In the genomic region with DNA sequence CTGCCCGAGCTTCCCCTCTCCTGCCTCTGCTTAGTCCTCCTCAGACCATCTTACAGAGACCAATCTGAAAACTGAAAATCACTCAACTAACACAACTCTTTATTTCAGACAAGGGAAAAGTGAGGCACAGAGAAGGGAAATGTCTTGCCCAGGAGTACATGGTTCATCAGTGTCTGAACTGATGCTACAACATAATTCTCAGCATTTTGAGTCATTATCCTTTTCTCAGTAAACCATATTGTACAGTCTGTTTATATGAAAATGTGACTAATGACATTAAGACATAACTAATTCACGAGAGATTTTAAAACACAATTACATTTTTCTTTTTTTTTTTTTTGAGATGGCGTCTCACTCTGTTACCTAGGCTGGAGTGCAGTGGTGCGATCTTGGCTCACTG, we compare ENCODE assay signal across 1 cellular context.
TF ChIP-seq lines count a peak whose summit lies in the region.

No MANE protein-coding gene starts in this region.

TF ChIP-seq in WTC11, 78 proteins besides CTCF, POLR2A, EP300 and RAD21:
- TF ChIP-seq ELF4 (CRISPR knock-in tag; IDR thresholded peaks at IDR 0.05; ENCODE audit: low read depth) = no peak
- TF ChIP-seq, protein P1, sequence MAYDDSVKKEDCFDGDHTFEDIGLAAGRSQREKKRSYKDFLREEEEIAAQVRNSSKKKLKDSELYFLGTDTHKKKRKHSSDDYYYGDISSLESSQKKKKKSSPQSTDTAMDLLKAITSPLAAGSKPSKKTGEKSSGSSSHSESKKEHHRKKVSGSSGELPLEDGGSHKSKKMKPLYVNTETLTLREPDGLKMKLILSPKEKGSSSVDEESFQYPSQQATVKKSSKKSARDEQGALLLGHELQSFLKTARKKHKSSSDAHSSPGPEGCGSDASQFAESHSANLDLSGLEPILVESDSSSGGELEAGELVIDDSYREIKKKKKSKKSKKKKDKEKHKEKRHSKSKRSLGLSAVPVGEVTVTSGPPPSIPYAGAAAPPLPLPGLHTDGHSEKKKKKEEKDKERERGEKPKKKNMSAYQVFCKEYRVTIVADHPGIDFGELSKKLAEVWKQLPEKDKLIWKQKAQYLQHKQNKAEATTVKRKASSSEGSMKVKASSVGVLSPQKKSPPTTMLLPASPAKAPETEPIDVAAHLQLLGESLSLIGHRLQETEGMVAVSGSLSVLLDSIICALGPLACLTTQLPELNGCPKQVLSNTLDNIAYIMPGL (CRISPR knock-in tag; IDR thresholded peaks at IDR 0.05) = no peak
- no peak for TF ChIP-seq CREM (CRISPR knock-in tag; IDR thresholded peaks at IDR 0.05)
- no peak for TF ChIP-seq ZNF121 (CRISPR knock-in tag; IDR thresholded peaks at IDR 0.05)
- TF ChIP-seq, protein P2, sequence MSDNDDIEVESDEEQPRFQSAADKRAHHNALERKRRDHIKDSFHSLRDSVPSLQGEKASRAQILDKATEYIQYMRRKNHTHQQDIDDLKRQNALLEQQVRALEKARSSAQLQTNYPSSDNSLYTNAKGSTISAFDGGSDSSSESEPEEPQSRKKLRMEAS (CRISPR knock-in tag; IDR thresholded peaks at IDR 0.05) = no peak
- no peak for TF ChIP-seq SMAD3 (CRISPR knock-in tag; IDR thresholded peaks at IDR 0.05; ENCODE audit: borderline replicate concordance)
- TF ChIP-seq KAT7 (CRISPR knock-in tag; IDR thresholded peaks at IDR 0.05; ENCODE audit: borderline replicate concordance) = no peak
- no peak for TF ChIP-seq ZNF138 (CRISPR knock-in tag; conservative IDR thresholded peaks at IDR 0.05)
- TF ChIP-seq, protein P3, sequence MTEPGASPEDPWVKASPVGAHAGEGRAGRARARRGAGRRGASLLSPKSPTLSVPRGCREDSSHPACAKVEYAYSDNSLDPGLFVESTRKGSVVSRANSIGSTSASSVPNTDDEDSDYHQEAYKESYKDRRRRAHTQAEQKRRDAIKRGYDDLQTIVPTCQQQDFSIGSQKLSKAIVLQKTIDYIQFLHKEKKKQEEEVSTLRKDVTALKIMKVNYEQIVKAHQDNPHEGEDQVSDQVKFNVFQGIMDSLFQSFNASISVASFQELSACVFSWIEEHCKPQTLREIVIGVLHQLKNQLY (CRISPR knock-in tag; IDR thresholded peaks at IDR 0.05) = no peak
- TF ChIP-seq, protein P4, sequence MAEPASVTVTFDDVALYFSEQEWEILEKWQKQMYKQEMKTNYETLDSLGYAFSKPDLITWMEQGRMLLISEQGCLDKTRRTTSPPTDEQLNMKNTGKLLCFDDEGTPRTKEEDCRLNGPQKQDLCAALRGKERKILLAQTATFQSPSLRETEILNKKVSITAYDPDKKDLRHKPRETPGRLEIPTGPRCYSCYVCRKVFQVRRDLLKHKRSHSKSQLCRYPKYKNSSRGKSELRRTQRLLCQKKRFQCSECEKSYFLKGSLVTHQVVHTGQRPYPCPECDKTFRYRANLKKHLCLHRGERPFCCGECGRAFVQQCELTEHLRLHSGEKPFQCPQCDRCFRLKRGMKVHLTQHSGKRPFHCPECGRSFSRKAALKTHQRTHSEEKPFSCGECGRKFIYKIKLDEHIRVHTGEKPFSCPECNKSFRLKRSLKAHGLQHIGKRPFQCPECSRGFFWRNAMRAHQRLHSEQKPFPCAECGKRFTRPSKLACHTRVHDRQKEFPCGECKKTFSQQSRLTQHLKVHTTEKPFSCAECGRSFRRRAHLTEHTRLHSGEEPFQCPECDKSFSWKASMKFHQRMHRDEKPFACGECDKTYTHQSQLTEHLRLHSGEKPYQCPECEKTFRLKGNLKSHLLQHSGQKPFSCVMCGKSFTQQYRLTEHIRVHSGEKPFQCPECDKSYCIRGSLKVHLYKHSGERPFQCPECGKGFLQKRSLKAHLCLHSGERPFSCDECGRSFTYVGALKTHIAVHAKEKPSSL (CRISPR knock-in tag; conservative IDR thresholded peaks at IDR 0.05) = no peak
- TF ChIP-seq, protein P5, sequence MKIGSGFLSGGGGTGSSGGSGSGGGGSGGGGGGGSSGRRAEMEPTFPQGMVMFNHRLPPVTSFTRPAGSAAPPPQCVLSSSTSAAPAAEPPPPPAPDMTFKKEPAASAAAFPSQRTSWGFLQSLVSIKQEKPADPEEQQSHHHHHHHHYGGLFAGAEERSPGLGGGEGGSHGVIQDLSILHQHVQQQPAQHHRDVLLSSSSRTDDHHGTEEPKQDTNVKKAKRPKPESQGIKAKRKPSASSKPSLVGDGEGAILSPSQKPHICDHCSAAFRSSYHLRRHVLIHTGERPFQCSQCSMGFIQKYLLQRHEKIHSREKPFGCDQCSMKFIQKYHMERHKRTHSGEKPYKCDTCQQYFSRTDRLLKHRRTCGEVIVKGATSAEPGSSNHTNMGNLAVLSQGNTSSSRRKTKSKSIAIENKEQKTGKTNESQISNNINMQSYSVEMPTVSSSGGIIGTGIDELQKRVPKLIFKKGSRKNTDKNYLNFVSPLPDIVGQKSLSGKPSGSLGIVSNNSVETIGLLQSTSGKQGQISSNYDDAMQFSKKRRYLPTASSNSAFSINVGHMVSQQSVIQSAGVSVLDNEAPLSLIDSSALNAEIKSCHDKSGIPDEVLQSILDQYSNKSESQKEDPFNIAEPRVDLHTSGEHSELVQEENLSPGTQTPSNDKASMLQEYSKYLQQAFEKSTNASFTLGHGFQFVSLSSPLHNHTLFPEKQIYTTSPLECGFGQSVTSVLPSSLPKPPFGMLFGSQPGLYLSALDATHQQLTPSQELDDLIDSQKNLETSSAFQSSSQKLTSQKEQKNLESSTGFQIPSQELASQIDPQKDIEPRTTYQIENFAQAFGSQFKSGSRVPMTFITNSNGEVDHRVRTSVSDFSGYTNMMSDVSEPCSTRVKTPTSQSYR (CRISPR knock-in tag; IDR thresholded peaks at IDR 0.05) = no peak
- TF ChIP-seq, protein P6, sequence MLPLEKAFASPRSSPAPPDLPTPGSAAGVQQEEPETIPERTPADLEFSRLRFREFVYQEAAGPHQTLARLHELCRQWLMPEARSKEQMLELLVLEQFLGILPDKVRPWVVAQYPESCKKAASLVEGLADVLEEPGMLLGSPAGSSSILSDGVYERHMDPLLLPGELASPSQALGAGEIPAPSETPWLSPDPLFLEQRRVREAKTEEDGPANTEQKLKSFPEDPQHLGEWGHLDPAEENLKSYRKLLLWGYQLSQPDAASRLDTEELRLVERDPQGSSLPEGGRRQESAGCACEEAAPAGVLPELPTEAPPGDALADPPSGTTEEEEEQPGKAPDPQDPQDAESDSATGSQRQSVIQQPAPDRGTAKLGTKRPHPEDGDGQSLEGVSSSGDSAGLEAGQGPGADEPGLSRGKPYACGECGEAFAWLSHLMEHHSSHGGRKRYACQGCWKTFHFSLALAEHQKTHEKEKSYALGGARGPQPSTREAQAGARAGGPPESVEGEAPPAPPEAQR (CRISPR knock-in tag; IDR thresholded peaks at IDR 0.05) = no peak
- no peak for TF ChIP-seq FOXK1 (CRISPR knock-in tag; IDR thresholded peaks at IDR 0.05)
- TF ChIP-seq, protein P7, sequence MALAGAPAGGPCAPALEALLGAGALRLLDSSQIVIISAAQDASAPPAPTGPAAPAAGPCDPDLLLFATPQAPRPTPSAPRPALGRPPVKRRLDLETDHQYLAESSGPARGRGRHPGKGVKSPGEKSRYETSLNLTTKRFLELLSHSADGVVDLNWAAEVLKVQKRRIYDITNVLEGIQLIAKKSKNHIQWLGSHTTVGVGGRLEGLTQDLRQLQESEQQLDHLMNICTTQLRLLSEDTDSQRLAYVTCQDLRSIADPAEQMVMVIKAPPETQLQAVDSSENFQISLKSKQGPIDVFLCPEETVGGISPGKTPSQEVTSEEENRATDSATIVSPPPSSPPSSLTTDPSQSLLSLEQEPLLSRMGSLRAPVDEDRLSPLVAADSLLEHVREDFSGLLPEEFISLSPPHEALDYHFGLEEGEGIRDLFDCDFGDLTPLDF (CRISPR knock-in tag; IDR thresholded peaks at IDR 0.05) = no peak
- TF ChIP-seq GTF2I (CRISPR knock-in tag; conservative IDR thresholded peaks at IDR 0.05) = no peak
- TF ChIP-seq ATF1 (CRISPR knock-in tag; IDR thresholded peaks at IDR 0.05) = no peak
- no peak for TF ChIP-seq ZNF423 (CRISPR knock-in tag; IDR thresholded peaks at IDR 0.05)
- TF ChIP-seq NR1H2 (CRISPR knock-in tag; IDR thresholded peaks at IDR 0.05) = no peak
- TF ChIP-seq, protein P8, sequence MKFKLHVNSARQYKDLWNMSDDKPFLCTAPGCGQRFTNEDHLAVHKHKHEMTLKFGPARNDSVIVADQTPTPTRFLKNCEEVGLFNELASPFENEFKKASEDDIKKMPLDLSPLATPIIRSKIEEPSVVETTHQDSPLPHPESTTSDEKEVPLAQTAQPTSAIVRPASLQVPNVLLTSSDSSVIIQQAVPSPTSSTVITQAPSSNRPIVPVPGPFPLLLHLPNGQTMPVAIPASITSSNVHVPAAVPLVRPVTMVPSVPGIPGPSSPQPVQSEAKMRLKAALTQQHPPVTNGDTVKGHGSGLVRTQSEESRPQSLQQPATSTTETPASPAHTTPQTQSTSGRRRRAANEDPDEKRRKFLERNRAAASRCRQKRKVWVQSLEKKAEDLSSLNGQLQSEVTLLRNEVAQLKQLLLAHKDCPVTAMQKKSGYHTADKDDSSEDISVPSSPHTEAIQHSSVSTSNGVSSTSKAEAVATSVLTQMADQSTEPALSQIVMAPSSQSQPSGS (CRISPR knock-in tag; IDR thresholded peaks at IDR 0.05; ENCODE audit: borderline replicate concordance, low read depth) = no peak
- no peak for TF ChIP-seq IRF2 (CRISPR knock-in tag; IDR thresholded peaks at IDR 0.05; ENCODE audit: borderline replicate concordance, low read depth)
TF ChIP-seq in WTC11: peak in this region for 0.
